ENCODE assay signal across 1 cellular context in the genomic region with DNA sequence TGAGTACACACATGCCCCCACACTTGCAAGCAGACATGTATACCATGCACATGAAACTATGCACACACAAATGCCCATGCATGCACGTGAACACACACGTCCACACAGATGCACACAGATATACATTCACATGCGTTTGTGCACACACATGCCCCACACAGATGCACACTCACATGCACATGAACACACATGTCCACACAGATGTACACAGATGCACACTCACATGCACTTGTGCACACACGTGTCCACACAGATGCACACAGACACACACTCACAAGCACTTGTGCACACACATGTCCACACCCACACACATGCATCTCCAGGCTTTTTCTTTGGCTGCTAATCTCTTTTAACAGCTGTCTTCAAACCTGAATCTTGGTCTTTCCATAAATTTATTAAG.
TF ChIP-seq lines count a peak whose summit lies in the region.

No MANE protein-coding gene starts in this region.

TF ChIP-seq in HepG2, 621 proteins besides CTCF, POLR2A, EP300 and RAD21:
- TF ChIP-seq ZNF703 (CRISPR knock-in tag; IDR thresholded peaks at IDR 0.05; ENCODE audit: borderline replicate concordance) (no peak), KLF11 (CRISPR knock-in tag; IDR thresholded peaks at IDR 0.05) (no peak)
- TF ChIP-seq, protein P1, sequence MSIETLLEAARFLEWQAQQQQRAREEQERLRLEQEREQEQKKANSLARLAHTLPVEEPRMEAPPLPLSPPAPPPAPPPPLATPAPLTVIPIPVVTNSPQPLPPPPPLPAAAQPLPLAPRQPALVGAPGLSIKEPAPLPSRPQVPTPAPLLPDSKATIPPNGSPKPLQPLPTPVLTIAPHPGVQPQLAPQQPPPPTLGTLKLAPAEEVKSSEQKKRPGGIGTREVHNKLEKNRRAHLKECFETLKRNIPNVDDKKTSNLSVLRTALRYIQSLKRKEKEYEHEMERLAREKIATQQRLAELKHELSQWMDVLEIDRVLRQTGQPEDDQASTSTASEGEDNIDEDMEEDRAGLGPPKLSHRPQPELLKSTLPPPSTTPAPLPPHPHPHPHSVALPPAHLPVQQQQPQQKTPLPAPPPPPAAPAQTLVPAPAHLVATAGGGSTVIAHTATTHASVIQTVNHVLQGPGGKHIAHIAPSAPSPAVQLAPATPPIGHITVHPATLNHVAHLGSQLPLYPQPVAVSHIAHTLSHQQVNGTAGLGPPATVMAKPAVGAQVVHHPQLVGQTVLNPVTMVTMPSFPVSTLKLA (IDR thresholded peaks at IDR 0.05) = peak; percentile 87
